Comparison of ENCODE assay signal across 27 cellular contexts in genomic region chr16:61579195-61579594, GRCh38.
"Had no signal": no experiment of that assay in that cellular context is flagged by ENCODE, and none has a peak within 500 bp of the region (broad histone marks: within the 10 kb centered on the region; RNA-seq: fewer than 3 reads in every experiment).

No MANE protein-coding gene starts in this region.

- H3K36me3 ChIP-seq: adrenal gland, brain microvascular endothelial cell, SJSA1 had no signal

- H3K9ac ChIP-seq: SK-N-SH had no signal

- H3K27ac ChIP-seq: adrenal gland, brain microvascular endothelial cell, SJSA1 had no signal

- H3K4me3 ChIP-seq: adrenal gland, SJSA1 had no signal

- H3K4me2 ChIP-seq: SK-N-SH had no signal

- H3K9me2 ChIP-seq: SK-N-SH had no signal

- DNase-seq: activated CD4-positive, alpha-beta T cell treated with anti-CD3 and anti-CD28 coated beads, Interleukin-2, amount 10 ng/mL, durations not matched to agents 24 days and 14 days; activated CD4-positive, alpha-beta T cell treated with anti-CD3 and anti-CD28 coated beads, Interleukin-2, amount 50 U/mL, for 48 hours; activated CD8-positive, alpha-beta T cell treated with anti-CD3 and anti-CD28 coated beads, Interleukin-2, amount 10 ng/mL, durations not matched to agents 7 days and 5 days; activated gamma-delta T cell treated with Interleukin-2 at 50 U/mL for 16 hours; activated naive CD4-positive, alpha-beta T cell treated with anti-CD3 and anti-CD28 coated beads for 36 hours; activated T-cell treated with anti-CD3 and anti-CD28 coated beads, Interleukin-2, amount 50 U/mL, for 24 hours; adrenal gland; brain microvascular endothelial cell; central memory CD4-positive, alpha-beta T cell; Kasumi-1; KBM-7; MM.1S; MV-4-11; NCI-H1092 treated with DMSO at 0.1 percent for 48 hours; NCI-H1417; NCI-H146; NCI-H187; NCI-H2029 treated with DMSO at 0.1 percent for 48 hours; NCI-H2107; NCI-H2171; NCI-H510A treated with DMSO at 0.1 percent for 48 hours; NCI-H774; SHP77 treated with DMSO at 0.1 percent for 48 hours; SK-N-SH had no signal

- H3K9me3 ChIP-seq: adrenal gland, SK-N-SH had no signal

- H3K27me3 ChIP-seq: adrenal gland, brain microvascular endothelial cell, SJSA1 had no signal

- ATAC-seq: activated CD8-positive, alpha-beta T cell treated with anti-CD3 and anti-CD28 coated beads, Interleukin-2, amount 10 ng/mL, durations not matched to agents 7 days and 5 days; activated naive CD4-positive, alpha-beta T cell treated with anti-CD3 and anti-CD28 coated beads, Interleukin-2, amount 50 U/mL, for 72 hours; Panc1 had no signal

- H3K4me1 ChIP-seq: adrenal gland, SJSA1 had no signal
